In genomic region chr3:131501949-131502348, GRCh38 we compare ENCODE assay signal across 1 cellular context.
TF ChIP-seq lines count a peak whose summit lies in the region.

No MANE protein-coding gene starts in this region.

TF ChIP-seq in SK-N-SH, 30 proteins besides CTCF, POLR2A, EP300 and RAD21 (continued from another document):
- TF ChIP-seq, protein P1, sequence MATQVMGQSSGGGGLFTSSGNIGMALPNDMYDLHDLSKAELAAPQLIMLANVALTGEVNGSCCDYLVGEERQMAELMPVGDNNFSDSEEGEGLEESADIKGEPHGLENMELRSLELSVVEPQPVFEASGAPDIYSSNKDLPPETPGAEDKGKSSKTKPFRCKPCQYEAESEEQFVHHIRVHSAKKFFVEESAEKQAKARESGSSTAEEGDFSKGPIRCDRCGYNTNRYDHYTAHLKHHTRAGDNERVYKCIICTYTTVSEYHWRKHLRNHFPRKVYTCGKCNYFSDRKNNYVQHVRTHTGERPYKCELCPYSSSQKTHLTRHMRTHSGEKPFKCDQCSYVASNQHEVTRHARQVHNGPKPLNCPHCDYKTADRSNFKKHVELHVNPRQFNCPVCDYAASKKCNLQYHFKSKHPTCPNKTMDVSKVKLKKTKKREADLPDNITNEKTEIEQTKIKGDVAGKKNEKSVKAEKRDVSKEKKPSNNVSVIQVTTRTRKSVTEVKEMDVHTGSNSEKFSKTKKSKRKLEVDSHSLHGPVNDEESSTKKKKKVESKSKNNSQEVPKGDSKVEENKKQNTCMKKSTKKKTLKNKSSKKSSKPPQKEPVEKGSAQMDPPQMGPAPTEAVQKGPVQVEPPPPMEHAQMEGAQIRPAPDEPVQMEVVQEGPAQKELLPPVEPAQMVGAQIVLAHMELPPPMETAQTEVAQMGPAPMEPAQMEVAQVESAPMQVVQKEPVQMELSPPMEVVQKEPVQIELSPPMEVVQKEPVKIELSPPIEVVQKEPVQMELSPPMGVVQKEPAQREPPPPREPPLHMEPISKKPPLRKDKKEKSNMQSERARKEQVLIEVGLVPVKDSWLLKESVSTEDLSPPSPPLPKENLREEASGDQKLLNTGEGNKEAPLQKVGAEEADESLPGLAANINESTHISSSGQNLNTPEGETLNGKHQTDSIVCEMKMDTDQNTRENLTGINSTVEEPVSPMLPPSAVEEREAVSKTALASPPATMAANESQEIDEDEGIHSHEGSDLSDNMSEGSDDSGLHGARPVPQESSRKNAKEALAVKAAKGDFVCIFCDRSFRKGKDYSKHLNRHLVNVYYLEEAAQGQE (IDR thresholded peaks at IDR 0.05; ENCODE audit: low read depth, low read length): no peak
- no peak for TF ChIP-seq NFIC (IDR thresholded peaks at IDR 0.05; ENCODE audit: borderline replicate concordance)
- no peak for TF ChIP-seq CHD2 (IDR thresholded peaks at IDR 0.05; ENCODE audit: low read length, partially characterized antibody)
- no peak for TF ChIP-seq POLR2AphosphoS5 (IDR thresholded peaks at IDR 0.05; ENCODE audit: low read depth, low read length)
- no peak for TF ChIP-seq JUND (IDR thresholded peaks at IDR 0.05)
- TF ChIP-seq, protein P2, sequence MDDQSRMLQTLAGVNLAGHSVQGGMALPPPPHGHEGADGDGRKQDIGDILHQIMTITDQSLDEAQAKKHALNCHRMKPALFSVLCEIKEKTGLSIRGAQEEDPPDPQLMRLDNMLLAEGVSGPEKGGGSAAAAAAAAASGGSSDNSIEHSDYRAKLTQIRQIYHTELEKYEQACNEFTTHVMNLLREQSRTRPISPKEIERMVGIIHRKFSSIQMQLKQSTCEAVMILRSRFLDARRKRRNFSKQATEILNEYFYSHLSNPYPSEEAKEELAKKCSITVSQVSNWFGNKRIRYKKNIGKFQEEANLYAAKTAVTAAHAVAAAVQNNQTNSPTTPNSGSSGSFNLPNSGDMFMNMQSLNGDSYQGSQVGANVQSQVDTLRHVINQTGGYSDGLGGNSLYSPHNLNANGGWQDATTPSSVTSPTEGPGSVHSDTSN (IDR thresholded peaks at IDR 0.05): no peak
- TF ChIP-seq RCOR1 (IDR thresholded peaks at IDR 0.05; ENCODE audit: low read length): no peak
- no peak for TF ChIP-seq FOSL2 (IDR thresholded peaks at IDR 0.05; ENCODE audit: borderline replicate concordance, low read depth)
- TF ChIP-seq TCF12 (IDR thresholded peaks at IDR 0.05): no peak
- TF ChIP-seq MEF2A (IDR thresholded peaks at IDR 0.05; ENCODE audit: borderline replicate concordance, low read depth): no peak
- no peak for TF ChIP-seq TAF1 (IDR thresholded peaks at IDR 0.05; ENCODE audit: borderline replicate concordance, low read depth, low read length)
- TF ChIP-seq MAX (IDR thresholded peaks at IDR 0.05; ENCODE audit: low read depth): no peak
- no peak for TF ChIP-seq GATA2 (CRISPR knock-in tag; IDR thresholded peaks at IDR 0.05)
- no peak for TF ChIP-seq GABPA (IDR thresholded peaks at IDR 0.05; ENCODE audit: low read depth)
- TF ChIP-seq EZH2phosphoT487 (IDR thresholded peaks at IDR 0.05; ENCODE audit: borderline replicate concordance, low read depth): no peak
TF ChIP-seq in SK-N-SH: peak in this region for 0.
